8 cellular contexts compared by ENCODE assay signal in genomic region chr16:381788-382717, GRCh38. TPM values are rescaled to one million over a fixed set of nuclear protein-coding genes. Genes with fewer than 3 reads are reported as not detected.
A peak's percentile ranks its signal among the peaks of the same experiment; 100 is the strongest.
DNase-seq lines count a peak whose midpoint lies in the region; ATAC-seq lines count a peak whose summit lies in the region.

Gene PGAP6 (minus strand): TSS chr16:381978. CDS start chr16:381821, 157 bp downstream.

- POLR2A ChIA-PET in activated CD4-positive, alpha-beta memory T cell treated with anti-CD3 and anti-CD28 coated beads for 36 hours (lab: Charles Lee) = interaction anchor here (1.1 to 1.2 kb wide), 2 partner anchors 143 to 254 kb away, joined by 3 read pairs; partner anchors contain the start of gene METTL26

- peak within 1 kb of the TSS; percentile 78 for H3K4me3 Mint-ChIP-seq in activated CD4-positive, alpha-beta memory T cell treated with anti-CD3 and anti-CD28 coated beads for 36 hours

- H3K27ac Mint-ChIP-seq in activated CD4-positive, alpha-beta memory T cell treated with anti-CD3 and anti-CD28 coated beads for 36 hours = no peak within 1 kb of the TSS

- H3K9me3 Mint-ChIP-seq in activated CD4-positive, alpha-beta memory T cell treated with anti-CD3 and anti-CD28 coated beads for 36 hours = no peaks in the 10 kb centered on the region

- intact Hi-C loops in activated CD4-positive, alpha-beta memory T cell treated with anti-CD3 and anti-CD28 coated beads for 36 hours (cut with micrococcal nuclease) = no loop called here

- no peaks in the 10 kb centered on the region for H3K27me3 Mint-ChIP-seq in activated CD4-positive, alpha-beta memory T cell treated with anti-CD3 and anti-CD28 coated beads for 36 hours

- H3K4me1 Mint-ChIP-seq in activated CD4-positive, alpha-beta memory T cell treated with anti-CD3 and anti-CD28 coated beads for 36 hours (ENCODE audit: low read depth) = peaks cover 22% of the 10 kb centered on the region

- CTCF ChIA-PET in activated CD4-positive, alpha-beta memory T cell treated with anti-CD3 and anti-CD28 coated beads for 36 hours (lab: Charles Lee) = interaction anchor here (0.9 to 3.5 kb wide), 5 partner anchors 10 to 285 kb away, joined by 3 to 10 read pairs (median 3); partner anchors contain the start of gene DECR2

- ATAC-seq in GM21737 (IDR thresholded peaks at IDR 0.05; ENCODE audit: unreplicated experiment) = peak; percentile 39

- H3K36me3 Mint-ChIP-seq in activated CD4-positive, alpha-beta memory T cell treated with anti-CD3 and anti-CD28 coated beads for 36 hours = no peaks in the 10 kb centered on the region

- peak; percentile 68 for DNase-seq in ELR (ENCODE audit: low read depth)
- DNase-seq in NCI-H1105 (lab: John Stamatoyannopoulos, UW) = peak; percentile 26
- DNase-seq in activated CD4-positive, alpha-beta memory T cell treated with anti-CD3 and anti-CD28 coated beads for 36 hours = peak; percentile 73
- DNase-seq in effector CD8-positive, alpha-beta T cell (lab: John Stamatoyannopoulos, UW) = peak; percentile 61
- peak; percentile 76 for DNase-seq in medulla oblongata (ENCODE audit: extremely low spot score)
- peak in 2 of 3 donors; percentile 45 to 51 for DNase-seq in stimulated activated CD4-positive, alpha-beta T cell treated with anti-CD3 and anti-CD28 coated beads, TNF-alpha, amount 100 ng/mL, for 48 hours (ENCODE audit: low read depth in 3 of 3)
- DNase-seq in foreskin melanocyte = no peak

RNA-seq across cellular contexts. Expression of gene PGAP6, which starts in this region (rescaled TPM):
- total RNA-seq in activated CD4-positive, alpha-beta memory T cell treated with anti-CD3 and anti-CD28 coated beads for 36 hours = 10 to 100 TPM; 30.6 to 31.5 TPM
